In genomic region chr9:125603478-125604021, GRCh38 we compare ENCODE assay signal across 23 cellular contexts.
"Had no signal": no experiment of that assay in that cellular context is flagged by ENCODE, and none has a peak within 500 bp of the region (broad histone marks: within the 10 kb centered on the region; RNA-seq: fewer than 3 reads in every experiment).

No MANE protein-coding gene starts in this region.

- H3K27me3 ChIP-seq: dorsolateral prefrontal cortex, heart left ventricle, left lung, neutrophil, right atrium auricular region, sigmoid colon, stomach, transverse colon had no signal

- FAIRE-seq: frontal cortex had no signal

- H3K27ac ChIP-seq: dorsolateral prefrontal cortex, heart left ventricle, left lung, lower lobe of right lung, neutrophil, right atrium auricular region, sigmoid colon, skin epidermis, stomach, thoracic aorta had no signal

- H3K4me1 ChIP-seq: left lung, right atrium auricular region had no signal

- H3K36me3 ChIP-seq: heart left ventricle, left lung, lower lobe of right lung, neutrophil, right atrium auricular region, sigmoid colon, stomach, thoracic aorta, transverse colon had no signal

- H3K9me3 ChIP-seq: heart left ventricle, left lung, lower lobe of right lung, neutrophil, right atrium auricular region, sigmoid colon, stomach, thoracic aorta, transverse colon had no signal

- DNase-seq: cortex of kidney; dorsolateral prefrontal cortex; effector CD8-positive, alpha-beta T cell; heart left ventricle; hypothalamus; kidney glomerular epithelial cell; left lung; lower lobe of right lung; mesendoderm; naive thymus-derived CD4-positive, alpha-beta T cell; nephron progenitor cell; sigmoid colon; stimulated activated CD4-positive, alpha-beta T cell treated with anti-CD3 and anti-CD28 coated beads, Interleukin-12 subunit alpha, Interleukin-12 subunit beta, amount 100 ng/mL, for 4 hours; stimulated activated naive CD4-positive, alpha-beta T cell; stomach; substantia nigra; transverse colon had no signal

- ATAC-seq: esophagus mucosa; heart left ventricle; left lung; lower lobe of right lung; naive thymus-derived CD4-positive, alpha-beta T cell had no signal

- H3K4me3 ChIP-seq: dorsolateral prefrontal cortex, heart left ventricle, left lung, lower lobe of right lung, right atrium auricular region, sigmoid colon, skin epidermis, stomach, thoracic aorta, transverse colon had no signal
